Comparison of ENCODE assay signal across 8 cellular contexts in genomic region chr15:82047493-82048446, GRCh38. TPM values are rescaled to one million over a fixed set of nuclear protein-coding genes. Genes with fewer than 3 reads are reported as not detected.
DNase-seq lines count a peak whose midpoint lies in the region; ATAC-seq and TF ChIP-seq lines count a peak whose summit lies in the region.

No MANE protein-coding gene starts in this region.

- TF ChIP-seq EP300 in suprapubic skin (IDR thresholded peaks at IDR 0.05), result no peak

- H3K27ac ChIP-seq in right lobe of liver, result peak overlapping the region in 1 of 3 donors; percentile 44
- H3K27ac ChIP-seq in suprapubic skin, result peak overlapping the region; percentile 91

- no peaks in the 10 kb centered on the region for H3K36me3 ChIP-seq in right lobe of liver
- H3K36me3 ChIP-seq in suprapubic skin, result no peaks in the 10 kb centered on the region

- peak; percentile 45 for DNase-seq in NCI-H146 (lab: John Stamatoyannopoulos, UW)
- DNase-seq in NCI-H146 treated with DMSO at 0.1 percent for 48 hours (lab: John Stamatoyannopoulos, UW; ENCODE audit: unreplicated experiment), result no peak
- DNase-seq in LHCN-M2 (ENCODE audit: low read depth), result peak; percentile 11
- DNase-seq in cardiac fibroblast (ENCODE audit: low read depth in 2 of 2), result peak; percentile 29 to 43
- no peak for DNase-seq in right lobe of liver
- DNase-seq in suprapubic skin (ENCODE audit: low spot score in 2 of 2), result no peak
- no peak for DNase-seq in NAMALWA (ENCODE audit: low spot score)

- intact Hi-C loops in right lobe of liver (cut with DNase I), result no loop called here

- TF ChIP-seq POLR2A in right lobe of liver (IDR thresholded peaks at IDR 0.05) (no peak), suprapubic skin (IDR thresholded peaks at IDR 0.05) (no peak)

- H3K4me1 ChIP-seq in right lobe of liver (no peaks in the 10 kb centered on the region), suprapubic skin (peaks cover 37% of the 10 kb centered on the region)

- WGBS in right lobe of liver (ENCODE audit: insufficient coverage, low coverage, low lambda C conversion rate, missing lambda C conversion rate), result 15% methylated on average over 29 of the region's 50 CpGs
- 28% methylated on average over 34 of the region's 50 CpGs for WGBS in suprapubic skin

- H3K9me3 ChIP-seq in right lobe of liver, result no peaks in the 10 kb centered on the region
- no peaks in the 10 kb centered on the region for H3K9me3 ChIP-seq in suprapubic skin

- H3K4me3 ChIP-seq in cardiac fibroblast (replicated peaks in 1 of 2; ENCODE audit: low read depth in 2 of 2, low read length in 2 of 2), result peak overlapping the region; percentile 58 to 59
- H3K4me3 ChIP-seq in right lobe of liver, result peak overlapping the region; percentile 71 to 84 (median 75)
- peak overlapping the region; percentile 83 for H3K4me3 ChIP-seq in suprapubic skin

- ATAC-seq in right lobe of liver (no peak), GM21447 (IDR thresholded peaks at IDR 0.05; ENCODE audit: unreplicated experiment) (no peak)

- H3K27me3 ChIP-seq in right lobe of liver (peaks cover 0 to 15% of the 10 kb centered on the region in 2 donors), suprapubic skin (peaks cover 14% of the 10 kb centered on the region)

- TF ChIP-seq CTCF in cardiac fibroblast (IDR thresholded peaks at IDR 0.05; ENCODE audit: low read depth, low read length), result no peak
- no peak for TF ChIP-seq CTCF in right lobe of liver (IDR thresholded peaks at IDR 0.05)
- no peak for TF ChIP-seq CTCF in suprapubic skin (IDR thresholded peaks at IDR 0.05)

RNA-seq across cellular contexts. Expression of gene MEX3B, which starts 2.0 kb away (rescaled TPM):
- total RNA-seq in LHCN-M2 (2014; rRNA removed), result 7.2 and 9.8 TPM in 2 replicates
- polyA plus RNA-seq in LHCN-M2 (2012), result 6.9 TPM
- 1 to 10 TPM in 3 of 6 experiments, under 1 TPM in 3; 0.39 to 1.7 (median 0.84) TPM for total RNA-seq in right lobe of liver
- 1 to 10 TPM in 2 of 4 donors, under 1 TPM in 2; 0.49 to 1.6 (median 0.96) TPM for total RNA-seq in suprapubic skin

Comparison
In these comparisons a context has a peak if more than half of its experiments do, and no peak if none do; other contexts are left out.
1. DNase-seq: peak in NCI-H146 (single experiment), LHCN-M2 (single experiment) and cardiac fibroblast (2 of 2); none in NCI-H146 treated with DMSO at 0.1 percent for 48 hours (single experiment), right lobe of liver (0 of 3), suprapubic skin (0 of 2) and NAMALWA (single experiment).
2. Peak in every context shown above with its lines, with median percentiles within 50 percentile points of each other: H3K4me3 ChIP-seq.